In the genomic region with DNA sequence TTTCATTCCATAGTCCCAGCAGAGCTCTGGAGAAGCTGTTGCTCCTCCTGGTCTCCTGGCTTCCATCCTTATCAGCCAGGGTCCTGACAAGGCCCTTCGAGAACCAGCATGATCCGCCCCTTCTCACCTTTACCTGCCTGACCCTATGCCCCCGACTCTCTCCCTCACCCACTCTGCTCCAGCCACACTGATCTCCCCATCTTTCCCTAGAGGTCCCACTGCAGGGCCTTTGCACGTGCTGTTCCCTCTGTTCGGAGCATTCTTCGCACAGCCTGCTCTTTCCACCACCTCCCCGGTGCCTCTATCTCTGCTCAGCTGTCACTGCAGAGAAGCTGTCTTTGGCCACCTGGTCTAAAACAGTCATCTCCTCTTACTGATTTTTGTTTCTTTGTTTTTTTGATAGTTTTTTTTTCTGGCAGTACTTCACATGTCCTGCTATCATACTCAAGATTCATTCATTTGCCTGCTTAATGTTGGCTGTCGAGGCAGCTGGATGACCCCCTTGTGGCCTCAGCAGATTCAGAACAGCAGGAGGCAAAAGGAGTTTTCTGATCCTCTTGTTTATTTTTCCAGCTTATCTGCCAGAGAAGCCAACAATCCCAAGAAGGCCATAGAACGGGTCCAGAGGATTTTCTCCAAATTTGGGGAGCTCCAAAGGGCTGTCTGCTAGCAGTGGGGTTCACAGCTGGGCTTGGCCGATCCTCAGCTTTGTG, we compare ENCODE assay signal across 15 cellular contexts. TPM values are rescaled to one million over a fixed set of nuclear protein-coding genes. Genes with fewer than 3 reads are reported as not detected.
DNase-seq lines count a peak whose midpoint lies in the region; ATAC-seq and TF ChIP-seq lines count a peak whose summit lies in the region.
"Had no signal": no experiment of that assay in that cellular context is flagged by ENCODE, and none has a peak within 500 bp of the region (broad histone marks: within the 10 kb centered on the region; RNA-seq: fewer than 3 reads in every experiment).

No MANE protein-coding gene starts in this region.

- POLR2A ChIA-PET in WTC11 (lab: Charles Lee), result no interaction called here

- H3K4me3 ChIP-seq in HUES48 (ENCODE audit: low read depth, low read length) (no peak overlapping the region), heart right ventricle (no peak overlapping the region), rectal smooth muscle tissue (ENCODE audit: low read length) (no peak overlapping the region)
- H3K4me3 ChIP-seq: HAP-1, PC-9 had no signal

- WGBS in heart right ventricle, 2 donors, result 52 to 53% methylated on average over 10 of the region's 10 CpGs

- CTCF ChIA-PET in WTC11 (lab: Charles Lee), result interaction anchor here (1.9 to 2.3 kb wide), 3 partner anchors 28 to 41 kb away, joined by 9 to 32 read pairs (median 18); no protein-coding TSS in a partner anchor

- ATAC-seq in WTC11, result no peak
- ATAC-seq in heart right ventricle, result peak in 3 of 8 donors; percentile 9 to 17 (median 16)
- ATAC-seq in GM21619 (IDR thresholded peaks at IDR 0.05; ENCODE audit: unreplicated experiment), result no peak
- ATAC-seq: stimulated activated memory B cell treated with anti-CD40 and anti-IgM and Interleukin-4, amounts not matched to agents 10 μg/mL and 1 μg/mL and 100 μg/mL, for 72 hours had no signal

- H3K4me1 ChIP-seq in HUES48 (ENCODE audit: control insufficient read depth, insufficient read depth, low read length) (peaks cover 34% of the 10 kb centered on the region), heart right ventricle (peaks cover 0 to 62% (median 8%) of the 10 kb centered on the region in 9 donors), rectal smooth muscle tissue (ENCODE audit: control insufficient read depth, insufficient read depth, low read length) (peaks cover 5% of the 10 kb centered on the region)
- H3K4me1 ChIP-seq: HAP-1 had no signal

- H3K9me3 ChIP-seq in HUES48 (ENCODE audit: control insufficient read depth, insufficient read depth, low read length) (no peaks in the 10 kb centered on the region), heart right ventricle (no peaks in the 10 kb centered on the region)
- H3K9me3 ChIP-seq: HAP-1 had no signal

- intact Hi-C loops in heart right ventricle (cut with DNase I), result no loop called here

- TF ChIP-seq CTCF in WTC11 (IDR thresholded peaks at IDR 0.05) (no peak), heart right ventricle (IDR thresholded peaks at IDR 0.05) (no peak)

- no peaks in the 10 kb centered on the region for H3K9me3 Mint-ChIP-seq in WTC11
- H3K9me3 Mint-ChIP-seq: stimulated activated memory B cell treated with anti-CD40 and anti-IgM and Interleukin-4, amounts not matched to agents 10 μg/mL and 1 μg/mL and 100 μg/mL, for 72 hours had no signal

- H3K27me3 Mint-ChIP-seq in WTC11 (ENCODE audit: low read depth), result no peaks in the 10 kb centered on the region

- H3K27ac ChIP-seq in HUES48 (ENCODE audit: low read depth, low read length) (peak overlapping the region; percentile 94), heart right ventricle (peak overlapping the region in 9 of 10 donors; percentile 31 to 93 (median 56)), rectal smooth muscle tissue (ENCODE audit: low read depth, low read length) (peak overlapping the region; percentile 37)
- H3K27ac ChIP-seq: PC-9 had no signal

- H3K36me3 Mint-ChIP-seq in WTC11, result no peaks in the 10 kb centered on the region
- H3K36me3 Mint-ChIP-seq: stimulated activated memory B cell treated with anti-CD40 and anti-IgM and Interleukin-4, amounts not matched to agents 10 μg/mL and 1 μg/mL and 100 μg/mL, for 72 hours had no signal

- peaks cover 52% of the 10 kb centered on the region for H3K4me1 Mint-ChIP-seq in WTC11

- H3K9ac ChIP-seq in HUES48 (ENCODE audit: low read depth, low read length), result 0 out of 2 replicates have a peak overlapping the region, but pooled peaks have one; percentile 69
- no peak overlapping the region for H3K9ac ChIP-seq in rectal smooth muscle tissue (ENCODE audit: low read length)

- H3K27me3 ChIP-seq in HUES48 (ENCODE audit: control insufficient read depth, insufficient read depth, low read length), result no peaks in the 10 kb centered on the region
- H3K27me3 ChIP-seq in heart right ventricle, result peaks cover 0 to 62% (median 31%) of the 10 kb centered on the region in 7 donors
- H3K27me3 ChIP-seq in rectal smooth muscle tissue (ENCODE audit: control insufficient read depth, insufficient read depth, low read length), result peaks cover 14% of the 10 kb centered on the region

- H3K36me3 ChIP-seq in HUES48 (ENCODE audit: control insufficient read depth, insufficient read depth, low read length) (no peaks in the 10 kb centered on the region), heart right ventricle (no peaks in the 10 kb centered on the region), rectal smooth muscle tissue (ENCODE audit: control insufficient read depth, insufficient read depth, low read length) (no peaks in the 10 kb centered on the region)
- H3K36me3 ChIP-seq: HAP-1 had no signal

- H3K4me3 Mint-ChIP-seq in WTC11, result peak overlapping the region; percentile 83
- H3K4me3 Mint-ChIP-seq: stimulated activated memory B cell treated with anti-CD40 and anti-IgM and Interleukin-4, amounts not matched to agents 10 μg/mL and 1 μg/mL and 100 μg/mL, for 72 hours had no signal

- DNase-seq in WTC11 (ENCODE audit: low spot score) (no peak), heart right ventricle (no peak), NCI-H82 treated with DMSO at 0.1 percent for 48 hours (lab: John Stamatoyannopoulos, UW; ENCODE audit: unreplicated experiment) (no peak), GF-D8 (lab: John Stamatoyannopoulos, UW) (no peak)
- DNase-seq: activated CD8-positive, alpha-beta memory T cell treated with anti-CD3 and anti-CD28 coated beads, Interleukin-2, amount 50 U/mL, for 4 hours; COR-L47; KBM-7; NCI-H1930; PC-9; T1000 had no signal

- H3K27ac Mint-ChIP-seq in WTC11, result peak overlapping the region; percentile 84
- H3K27ac Mint-ChIP-seq: stimulated activated memory B cell treated with anti-CD40 and anti-IgM and Interleukin-4, amounts not matched to agents 10 μg/mL and 1 μg/mL and 100 μg/mL, for 72 hours had no signal

TF ChIP-seq in WTC11, 78 proteins besides CTCF, POLR2A, EP300 and RAD21:
- TF ChIP-seq CBFB (CRISPR knock-in tag; IDR thresholded peaks at IDR 0.05; ENCODE audit: low read depth) (no peak), GTF2I (CRISPR knock-in tag; conservative IDR thresholded peaks at IDR 0.05) (peak; percentile 61; the same call in 1 of the 2 replicates)
- TF ChIP-seq, protein P1, sequence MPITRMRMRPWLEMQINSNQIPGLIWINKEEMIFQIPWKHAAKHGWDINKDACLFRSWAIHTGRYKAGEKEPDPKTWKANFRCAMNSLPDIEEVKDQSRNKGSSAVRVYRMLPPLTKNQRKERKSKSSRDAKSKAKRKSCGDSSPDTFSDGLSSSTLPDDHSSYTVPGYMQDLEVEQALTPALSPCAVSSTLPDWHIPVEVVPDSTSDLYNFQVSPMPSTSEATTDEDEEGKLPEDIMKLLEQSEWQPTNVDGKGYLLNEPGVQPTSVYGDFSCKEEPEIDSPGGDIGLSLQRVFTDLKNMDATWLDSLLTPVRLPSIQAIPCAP (CRISPR knock-in tag; IDR thresholded peaks at IDR 0.05), result no peak
- TF ChIP-seq, protein P2, sequence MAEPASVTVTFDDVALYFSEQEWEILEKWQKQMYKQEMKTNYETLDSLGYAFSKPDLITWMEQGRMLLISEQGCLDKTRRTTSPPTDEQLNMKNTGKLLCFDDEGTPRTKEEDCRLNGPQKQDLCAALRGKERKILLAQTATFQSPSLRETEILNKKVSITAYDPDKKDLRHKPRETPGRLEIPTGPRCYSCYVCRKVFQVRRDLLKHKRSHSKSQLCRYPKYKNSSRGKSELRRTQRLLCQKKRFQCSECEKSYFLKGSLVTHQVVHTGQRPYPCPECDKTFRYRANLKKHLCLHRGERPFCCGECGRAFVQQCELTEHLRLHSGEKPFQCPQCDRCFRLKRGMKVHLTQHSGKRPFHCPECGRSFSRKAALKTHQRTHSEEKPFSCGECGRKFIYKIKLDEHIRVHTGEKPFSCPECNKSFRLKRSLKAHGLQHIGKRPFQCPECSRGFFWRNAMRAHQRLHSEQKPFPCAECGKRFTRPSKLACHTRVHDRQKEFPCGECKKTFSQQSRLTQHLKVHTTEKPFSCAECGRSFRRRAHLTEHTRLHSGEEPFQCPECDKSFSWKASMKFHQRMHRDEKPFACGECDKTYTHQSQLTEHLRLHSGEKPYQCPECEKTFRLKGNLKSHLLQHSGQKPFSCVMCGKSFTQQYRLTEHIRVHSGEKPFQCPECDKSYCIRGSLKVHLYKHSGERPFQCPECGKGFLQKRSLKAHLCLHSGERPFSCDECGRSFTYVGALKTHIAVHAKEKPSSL (CRISPR knock-in tag; conservative IDR thresholded peaks at IDR 0.05), result no peak
TF ChIP-seq in WTC11: peak in this region for 1.

RNA-seq across cellular contexts. Expression of a gene that starts 1.6 kb away (rescaled TPM):
- total RNA-seq in WTC11 (2021) (24.3 to 37.0 TPM (median 34.4 TPM) in 3 replicates), heart right ventricle (10 to 100 TPM in 9 of 10 donors, 1 to 10 TPM in 1; 10.0 to 66.8 (median 23.3) TPM)
- 1 to 10 TPM; 6.5 to 7.5 TPM for polyA plus RNA-seq in heart right ventricle

Comparison
In these comparisons a context has a peak if more than half of its experiments do, and no peak if none do; other contexts are left out.
1. H3K27ac ChIP-seq: peak in every context shown above with its lines; median percentile 94 in HUES48; 56 in heart right ventricle; 37 in rectal smooth muscle tissue.